In the genomic region with DNA sequence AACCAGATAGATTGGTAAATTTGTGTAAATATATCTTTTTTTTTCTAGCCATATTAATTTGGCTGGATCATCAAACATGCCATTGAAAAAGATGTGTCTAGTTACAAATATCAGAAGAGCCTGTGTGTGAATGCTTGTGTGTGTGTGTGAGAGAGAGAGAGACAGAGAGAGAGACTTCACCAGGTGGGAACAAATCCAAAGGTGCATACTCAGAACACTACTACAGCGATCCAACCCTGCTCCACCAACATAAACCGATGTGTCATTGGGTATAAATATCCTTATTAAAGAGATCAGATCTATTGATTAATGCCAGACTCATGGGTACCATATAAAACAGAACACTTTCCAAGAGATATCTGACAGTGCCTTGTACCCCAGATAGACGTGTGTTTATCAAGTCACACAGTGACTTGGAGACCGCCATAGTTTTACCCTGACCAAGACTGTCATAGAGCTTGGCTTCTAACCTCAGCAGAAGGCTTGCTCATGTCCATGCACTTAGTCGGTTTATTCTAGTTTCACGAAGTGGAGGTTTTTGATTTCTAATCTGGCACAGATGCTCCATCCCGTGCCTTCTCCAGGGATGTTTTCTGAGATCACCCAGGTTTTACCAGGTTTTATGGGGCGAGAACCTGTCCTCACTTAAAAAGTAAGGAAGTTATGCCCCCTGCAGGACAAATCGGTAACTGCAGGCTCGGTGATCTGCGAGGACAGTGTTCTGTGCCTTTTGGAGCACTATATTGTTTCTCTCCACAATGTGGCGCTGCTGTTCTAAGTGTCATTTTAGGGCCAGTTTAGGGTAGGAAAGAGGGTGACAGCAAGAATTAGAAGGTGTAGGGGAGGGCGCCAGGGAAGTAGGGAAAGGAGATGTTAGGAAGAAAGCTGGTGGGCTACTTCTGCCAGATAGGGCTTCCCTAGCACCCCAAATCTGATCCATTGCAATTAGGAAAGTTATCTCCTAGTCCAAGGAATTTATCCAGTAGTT, we compare ENCODE assay signal across 8 cellular contexts. TPM values are rescaled to one million over a fixed set of nuclear protein-coding genes. Genes with fewer than 3 reads are reported as not detected.
A peak's percentile ranks its signal among the peaks of the same experiment; 100 is the strongest.
DNase-seq lines count a peak whose midpoint lies in the region; ATAC-seq, FAIRE-seq and TF ChIP-seq lines count a peak whose summit lies in the region.

No MANE protein-coding gene starts in this region.

- DNase-seq in A549 (ENCODE audit: low read depth in 1 of 2, low spot score in 1 of 2) = peak; percentile 74 to 94
- peak; percentile 43 to 86 for DNase-seq in NCI-H524 (lab: John Stamatoyannopoulos, UW)
- peak; percentile 95 for DNase-seq in activated CD4-positive, CD25-positive, alpha-beta regulatory T cell treated with anti-CD3 and anti-CD28 coated beads, Interleukin-2, amount 50 U/mL, for 72 hours
- DNase-seq in cerebellum (ENCODE audit: low spot score) = peak; percentile 72
- peak; percentile 87 to 98 for DNase-seq in left colon
- peak; percentile 93 for DNase-seq in stimulated activated CD4-positive, alpha-beta T cell treated with anti-CD3 and anti-CD28 coated beads, Interleukin-4, amount 100 ng/mL, for 1 hour

- POLR2A ChIA-PET in A549 (lab: Yijun Ruan, JAX) = interaction anchor here (0.6 kb wide), 1 partner anchor 53 kb away, joined by 4 read pairs; no protein-coding TSS in a partner anchor

- no peak for TF ChIP-seq EP300 in A549 (IDR thresholded peaks at IDR 0.05)

- H3K9me3 ChIP-seq in A549 = no peaks in the 10 kb centered on the region

- peak; percentile 100 for TF ChIP-seq CTCF in A549 (IDR thresholded peaks at IDR 0.05)

- H3K4me1 ChIP-seq in A549 = peaks cover 32% of the 10 kb centered on the region

- CTCF ChIA-PET in A549 (lab: Yijun Ruan, JAX) = interaction anchor here (0.6 to 7.8 kb wide), 70 partner anchors 8 to 605 kb away, joined by 3 to 534 read pairs (median 6); a partner anchor contains a TSS

- peak overlapping the region; percentile 40 for H3K4me2 ChIP-seq in A549

- intact Hi-C loops in left colon (cut with DNase I, micrococcal nuclease) = loop anchor here (2.0 to 10.0 kb wide), 3 partner anchors 81 to 96 kb away; a partner anchor contains a TSS

- no peak for TF ChIP-seq POLR2A in A549 (IDR thresholded peaks at IDR 0.05; ENCODE audit: low read length)

- peak overlapping the region in 1 of 2 experiments; percentile 9; a peak in 4 of 6 replicates for H3K27ac ChIP-seq in A549

- peak; percentile 97 for FAIRE-seq in A549 (lab: Jason Lieb, UNC)

- ATAC-seq in A549 (peak; percentile 92 to 98), GM18867 (IDR thresholded peaks at IDR 0.05; ENCODE audit: unreplicated experiment) (peak; percentile 81), HG03439 (IDR thresholded peaks at IDR 0.05; ENCODE audit: unreplicated experiment) (peak; percentile 91), left colon (peak; percentile 91)

- H3K4me3 ChIP-seq in A549 = no peak overlapping the region

- WGBS in A549 (ENCODE audit: missing lambda C conversion rate) = 27% methylated on average over 13 of the region's 13 CpGs

- peak; percentile 100 for TF ChIP-seq RAD21 in A549 (conservative IDR thresholded peaks at IDR 0.05 in 1 of 2, IDR thresholded peaks at IDR 0.05 in 1 of 2)

TF ChIP-seq in A549, 52 proteins besides CTCF, POLR2A, EP300 and RAD21:
- no peak for TF ChIP-seq NR3C1 (IDR thresholded peaks at IDR 0.05)
- TF ChIP-seq, protein P1, sequence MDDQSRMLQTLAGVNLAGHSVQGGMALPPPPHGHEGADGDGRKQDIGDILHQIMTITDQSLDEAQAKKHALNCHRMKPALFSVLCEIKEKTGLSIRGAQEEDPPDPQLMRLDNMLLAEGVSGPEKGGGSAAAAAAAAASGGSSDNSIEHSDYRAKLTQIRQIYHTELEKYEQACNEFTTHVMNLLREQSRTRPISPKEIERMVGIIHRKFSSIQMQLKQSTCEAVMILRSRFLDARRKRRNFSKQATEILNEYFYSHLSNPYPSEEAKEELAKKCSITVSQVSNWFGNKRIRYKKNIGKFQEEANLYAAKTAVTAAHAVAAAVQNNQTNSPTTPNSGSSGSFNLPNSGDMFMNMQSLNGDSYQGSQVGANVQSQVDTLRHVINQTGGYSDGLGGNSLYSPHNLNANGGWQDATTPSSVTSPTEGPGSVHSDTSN (IDR thresholded peaks at IDR 0.05) = no peak
- TF ChIP-seq HOXB13 (CRISPR knock-in tag; IDR thresholded peaks at IDR 0.05; ENCODE audit: low read depth) = no peak
- TF ChIP-seq ZSCAN20 (CRISPR knock-in tag; IDR thresholded peaks at IDR 0.05) = no peak
- no peak for TF ChIP-seq FOSB (CRISPR knock-in tag; IDR thresholded peaks at IDR 0.05)
- TF ChIP-seq, protein P2, sequence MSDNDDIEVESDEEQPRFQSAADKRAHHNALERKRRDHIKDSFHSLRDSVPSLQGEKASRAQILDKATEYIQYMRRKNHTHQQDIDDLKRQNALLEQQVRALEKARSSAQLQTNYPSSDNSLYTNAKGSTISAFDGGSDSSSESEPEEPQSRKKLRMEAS (IDR thresholded peaks at IDR 0.05) = no peak
- TF ChIP-seq EHF (CRISPR knock-in tag; IDR thresholded peaks at IDR 0.05) = no peak
- TF ChIP-seq HOXB5 (CRISPR knock-in tag; IDR thresholded peaks at IDR 0.05) = no peak
- TF ChIP-seq EHMT2 (IDR thresholded peaks at IDR 0.05; ENCODE audit: low read depth) = no peak
- peak; percentile 23 for TF ChIP-seq ZFP36 (IDR thresholded peaks at IDR 0.05; ENCODE audit: borderline replicate concordance, partially characterized antibody)
- no peak for TF ChIP-seq CHD4 (IDR thresholded peaks at IDR 0.05; ENCODE audit: borderline replicate concordance)
- TF ChIP-seq ZC3H11A (IDR thresholded peaks at IDR 0.05) = peak; percentile 11; the same call in 1 of the 2 replicates
- no peak for TF ChIP-seq FOXS1 (CRISPR knock-in tag; IDR thresholded peaks at IDR 0.05)
- no peak for TF ChIP-seq JUN (IDR thresholded peaks at IDR 0.05)
- TF ChIP-seq SMC3 (IDR thresholded peaks at IDR 0.05) = peak; percentile 100
- peak; percentile 42; the same call in 1 of the 2 replicates for TF ChIP-seq RFX5 (IDR thresholded peaks at IDR 0.05)
- TF ChIP-seq, protein P3, sequence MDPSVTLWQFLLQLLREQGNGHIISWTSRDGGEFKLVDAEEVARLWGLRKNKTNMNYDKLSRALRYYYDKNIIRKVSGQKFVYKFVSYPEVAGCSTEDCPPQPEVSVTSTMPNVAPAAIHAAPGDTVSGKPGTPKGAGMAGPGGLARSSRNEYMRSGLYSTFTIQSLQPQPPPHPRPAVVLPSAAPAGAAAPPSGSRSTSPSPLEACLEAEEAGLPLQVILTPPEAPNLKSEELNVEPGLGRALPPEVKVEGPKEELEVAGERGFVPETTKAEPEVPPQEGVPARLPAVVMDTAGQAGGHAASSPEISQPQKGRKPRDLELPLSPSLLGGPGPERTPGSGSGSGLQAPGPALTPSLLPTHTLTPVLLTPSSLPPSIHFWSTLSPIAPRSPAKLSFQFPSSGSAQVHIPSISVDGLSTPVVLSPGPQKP (IDR thresholded peaks at IDR 0.05; ENCODE audit: low read depth, low read length) = no peak
- no peak for TF ChIP-seq MAFK (IDR thresholded peaks at IDR 0.05; ENCODE audit: partially characterized antibody)
- TF ChIP-seq NFE2L2 (conservative IDR thresholded peaks at IDR 0.05; ENCODE audit: low read length) = no peak

RNA-seq across cellular contexts. Expression of a gene that starts 29.3 kb away (rescaled TPM):
- 0.05 and 0.08 TPM in 2 replicates for polyA plus RNA-seq in A549 (2011; rRNA removed)
- polyA plus RNA-seq in A549 (2012; cell fraction: cytosol; rRNA removed) = 0.01 and 0.03 TPM in 2 replicates
- 0.04 TPM in 2 replicates for polyA plus RNA-seq in A549 (2012; cell fraction: nucleus; rRNA removed)
- polyA plus RNA-seq in A549 (2017; fragmentation: RNase III; extraction: RNeasy Plus Mini Kit Qiagen cat#74134 plus additional on column Dnase treatment) = 0.04 to 0.05 TPM in 2 of 3 replicates, not detected in the other
- polyA minus RNA-seq in A549 (2011; rRNA and poly(A)+ RNA removed) = not detected in 2 replicates
- not detected for total RNA-seq in cerebellum
- total RNA-seq in left colon = not detected
